In the genomic region with DNA sequence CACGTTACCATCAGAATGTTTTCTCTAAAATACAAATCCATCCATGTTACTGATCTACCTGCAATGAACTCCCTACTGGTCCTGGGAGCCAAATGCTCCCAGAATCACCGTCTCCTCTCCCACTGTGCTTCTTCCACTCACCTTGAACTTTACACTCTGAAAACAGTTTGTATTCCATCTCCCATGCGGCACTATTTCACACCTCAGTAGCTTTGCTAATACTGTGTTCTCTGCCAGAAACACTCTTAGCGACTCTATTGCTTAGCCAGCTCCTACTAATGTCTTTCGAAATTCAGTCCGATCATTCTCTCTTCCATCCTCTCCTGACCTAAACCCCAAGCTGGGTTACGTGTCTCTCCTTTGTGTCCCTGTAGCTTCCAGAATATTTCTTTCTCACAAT, we compare ENCODE assay signal across 25 cellular contexts.
"Had no signal": no experiment of that assay in that cellular context is flagged by ENCODE, and none has a peak within 500 bp of the region (broad histone marks: within the 10 kb centered on the region; RNA-seq: fewer than 3 reads in every experiment).

No MANE protein-coding gene starts in this region.

- H3K4me3 ChIP-seq: dorsolateral prefrontal cortex, left lung, lung, mucosa of descending colon, pancreas, right atrium auricular region, skin epidermis, thoracic aorta, transverse colon, upper lobe of right lung, uterus had no signal

- H3K9me3 Mint-ChIP-seq: memory B cell; mesothelial cell of epicardium; natural killer cell treated with Interleukin-12 subunit alpha and Interleukin-12 subunit beta and Interleukin-15 and Interleukin-18, amount 100 ng/mL, for 72 hours; neural crest cell; stimulated activated naive B cell treated with anti-CD40 and anti-IgM and Interleukin-4, amounts not matched to agents 10 μg/mL and 1 μg/mL and 100 μg/mL, for 72 hours; stimulated activated naive CD8-positive, alpha-beta T cell treated with anti-CD3 and anti-CD28 coated beads, Interleukin-15, Interleukin-2, amounts not matched to agents 100 ng/mL and 50 ng/mL, for 24 hours had no signal

- H3K36me3 Mint-ChIP-seq: memory B cell; mesothelial cell of epicardium; naive B cell; natural killer cell treated with Interleukin-12 subunit alpha and Interleukin-12 subunit beta and Interleukin-15 and Interleukin-18, amount 100 ng/mL, for 72 hours; stimulated activated naive B cell treated with anti-CD40 and anti-IgM and Interleukin-4, amounts not matched to agents 10 μg/mL and 1 μg/mL and 100 μg/mL, for 72 hours had no signal

- H3K36me3 ChIP-seq: left lung, neutrophil, pancreas, right atrium auricular region, thoracic aorta, transverse colon, upper lobe of right lung, uterus had no signal

- H3K4me1 Mint-ChIP-seq: memory B cell, mesothelial cell of epicardium, naive B cell, neural crest cell had no signal

- H3K4me3 Mint-ChIP-seq: memory B cell; mesothelial cell of epicardium; naive B cell; natural killer cell treated with Interleukin-12 subunit alpha and Interleukin-12 subunit beta and Interleukin-15 and Interleukin-18, amount 100 ng/mL, for 72 hours; neural crest cell; stimulated activated naive B cell treated with anti-CD40 and anti-IgM and Interleukin-4, amounts not matched to agents 10 μg/mL and 1 μg/mL and 100 μg/mL, for 72 hours; stimulated activated naive CD8-positive, alpha-beta T cell treated with anti-CD3 and anti-CD28 coated beads, Interleukin-15, Interleukin-2, amounts not matched to agents 100 ng/mL and 50 ng/mL, for 24 hours had no signal

- H3K27ac ChIP-seq: dorsolateral prefrontal cortex, left lung, neutrophil, pancreas, right atrium auricular region, skin epidermis, thoracic aorta, transverse colon, upper lobe of right lung, uterus had no signal

- H3K27me3 ChIP-seq: dorsolateral prefrontal cortex, left lung, neutrophil, pancreas, right atrium auricular region, transverse colon, upper lobe of right lung, uterus had no signal

- H3K9me3 ChIP-seq: left lung, mucosa of descending colon, neutrophil, pancreas, right atrium auricular region, thoracic aorta, transverse colon, upper lobe of right lung, uterus had no signal

- H3K4me1 ChIP-seq: left lung, pancreas, transverse colon, upper lobe of right lung, uterus had no signal

- DNase-seq: cerebellar nuclear complex; dorsolateral prefrontal cortex; effector CD4-positive, alpha-beta T cell; left lung; mucosa of descending colon; naive B cell; pancreas; stimulated activated CD4-positive, alpha-beta T cell treated with anti-CD3 and anti-CD28 coated beads, Interleukin-15, amount 100 ng/mL, for 24 hours; stimulated activated CD4-positive, alpha-beta T cell treated with anti-CD3 and anti-CD28 coated beads, Interleukin-2, amount 100 ng/mL, for 48 hours; stimulated activated naive B cell treated with anti-CD40 and anti-IgM and Interleukin-4, amounts not matched to agents 10 μg/mL and 1 μg/mL and 100 μg/mL, for 72 hours; transverse colon; upper lobe of right lung; uterus had no signal

- FAIRE-seq: frontal cortex, keratinocyte, pancreas had no signal

- H3K27ac Mint-ChIP-seq: memory B cell; mesothelial cell of epicardium; naive B cell; natural killer cell treated with Interleukin-12 subunit alpha and Interleukin-12 subunit beta and Interleukin-15 and Interleukin-18, amount 100 ng/mL, for 72 hours; stimulated activated naive B cell treated with anti-CD40 and anti-IgM and Interleukin-4, amounts not matched to agents 10 μg/mL and 1 μg/mL and 100 μg/mL, for 72 hours; stimulated activated naive CD8-positive, alpha-beta T cell treated with anti-CD3 and anti-CD28 coated beads, Interleukin-15, Interleukin-2, amounts not matched to agents 100 ng/mL and 50 ng/mL, for 24 hours had no signal

- ATAC-seq: left lung; mucosa of descending colon; natural killer cell treated with Interleukin-12 subunit alpha and Interleukin-12 subunit beta and Interleukin-15 and Interleukin-18, amount 100 ng/mL, for 72 hours; stimulated activated naive B cell treated with anti-CD40 and anti-IgM and Interleukin-4, amounts not matched to agents 10 μg/mL and 1 μg/mL and 100 μg/mL, for 72 hours; upper lobe of right lung had no signal

- H3K27me3 Mint-ChIP-seq: memory B cell; stimulated activated naive CD8-positive, alpha-beta T cell treated with anti-CD3 and anti-CD28 coated beads, Interleukin-15, Interleukin-2, amounts not matched to agents 100 ng/mL and 50 ng/mL, for 24 hours had no signal
